6 cellular contexts compared by ENCODE assay signal in the genomic region with DNA sequence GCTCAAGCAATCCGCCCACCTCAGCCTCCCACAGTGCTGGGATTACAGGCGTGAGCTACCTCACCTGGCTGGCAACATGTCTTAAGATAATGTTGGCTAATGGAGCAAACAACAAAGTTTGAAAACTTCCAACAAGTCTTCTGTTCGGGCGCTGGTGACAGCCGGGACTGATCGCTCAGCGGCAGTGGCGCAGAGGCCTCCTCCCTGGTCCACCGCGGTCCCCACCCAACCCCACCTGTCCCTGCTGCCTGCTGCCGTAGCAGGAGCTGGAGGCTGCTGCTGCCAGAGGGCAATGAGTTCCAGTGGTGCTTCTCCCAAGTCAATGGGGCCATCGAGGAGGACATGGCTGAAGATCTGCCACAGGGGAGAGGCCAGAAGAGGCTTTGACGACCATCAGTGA. TPM values are rescaled to one million over a fixed set of nuclear protein-coding genes. Genes with fewer than 3 reads are reported as not detected.
"Had no signal": no experiment of that assay in that cellular context is flagged by ENCODE, and none has a peak within 500 bp of the region (broad histone marks: within the 10 kb centered on the region; RNA-seq: fewer than 3 reads in every experiment).

No MANE protein-coding gene starts in this region.

- DNase-seq: IMR-90, KBM-7 had no signal

- H3K27ac ChIP-seq: HL-60 had no signal

- ATAC-seq: HepG2, K562 had no signal

- H3K4me3 ChIP-seq: K562 had no signal

RNA-seq across cellular contexts. Expression of gene DLEC1, which starts 12.1 kb away (rescaled TPM):
- total RNA-seq: HepG2, HT1080, IMR-90, K562 had no signal
